Comparison of ENCODE assay signal across 1 cellular context in genomic region chr1:161133220-161133740, GRCh38.
TF ChIP-seq lines count a peak whose summit lies in the region.

No MANE protein-coding gene starts in this region.

TF ChIP-seq in SK-N-SH, 30 proteins besides CTCF, POLR2A, EP300 and RAD21:
- TF ChIP-seq MXI1 (IDR thresholded peaks at IDR 0.05; ENCODE audit: low read depth, low read length) (peak; percentile 29; the same call in 1 of the 2 replicates), TAF1 (IDR thresholded peaks at IDR 0.05; ENCODE audit: borderline replicate concordance, low read depth, low read length) (no peak; the same call in 1 of the 2 replicates)
TF ChIP-seq in SK-N-SH: peak in this region for 1.
